In the genomic region with DNA sequence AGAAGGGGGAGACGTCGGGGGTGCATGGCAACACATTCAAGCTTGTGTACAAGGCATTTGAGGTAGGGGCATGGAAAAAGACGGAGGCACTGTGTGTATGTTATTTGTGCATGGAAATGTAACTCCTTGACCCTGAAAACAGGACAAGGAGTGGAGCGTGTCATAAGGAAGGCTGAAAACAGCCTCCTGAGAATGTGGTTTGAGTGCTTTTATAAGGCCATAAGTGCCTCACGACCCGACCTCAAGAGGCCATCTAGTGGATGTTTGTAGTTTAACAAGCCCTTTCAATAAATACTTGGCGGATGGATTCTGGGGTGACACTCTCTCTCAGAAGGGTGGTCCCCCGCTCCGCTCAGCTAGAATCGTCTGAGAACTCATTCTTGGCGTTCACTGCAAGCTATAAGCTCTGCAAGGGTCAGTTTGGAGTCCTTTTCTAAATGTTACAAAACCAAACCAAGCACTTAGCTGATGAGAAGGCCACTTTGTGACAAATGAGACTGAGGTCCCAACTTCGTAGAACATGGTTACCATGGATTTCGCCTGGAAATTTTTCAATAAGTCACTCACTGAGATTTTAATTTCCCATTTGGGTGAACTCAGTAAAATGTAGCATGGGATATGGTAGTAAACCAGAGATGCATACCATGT, we compare ENCODE assay signal across 9 cellular contexts. TPM values are rescaled to one million over a fixed set of nuclear protein-coding genes. Genes with fewer than 3 reads are reported as not detected.
DNase-seq lines count a peak whose midpoint lies in the region; ATAC-seq, FAIRE-seq and TF ChIP-seq lines count a peak whose summit lies in the region.
"Had no signal": no experiment of that assay in that cellular context is flagged by ENCODE, and none has a peak within 500 bp of the region (broad histone marks: within the 10 kb centered on the region; RNA-seq: fewer than 3 reads in every experiment).

No MANE protein-coding gene starts in this region.

- H3K27ac ChIP-seq in RWPE1 (no peak overlapping the region), foreskin keratinocyte (no peak overlapping the region)
- H3K27ac ChIP-seq: neutrophil had no signal

- TF ChIP-seq POLR2A in H54 (IDR thresholded peaks at IDR 0.05; ENCODE audit: low read depth, low read length): no peak

- POLR2A ChIA-PET in RWPE1 (lab: Yijun Ruan, JAX; ENCODE audit: low non-redundant PET): no interaction called here

- no peaks in the 10 kb centered on the region for H3K27me3 ChIP-seq in foreskin keratinocyte

- DNase-seq in NCI-H1436 treated with DMSO at 0.1 percent for 48 hours (lab: John Stamatoyannopoulos, UW) (peak; percentile 15), NCI-H1436 (lab: John Stamatoyannopoulos, UW) (no peak), H54 (ENCODE audit: insufficient read length, low spot score) (no peak), RWPE1 (ENCODE audit: low spot score) (no peak), foreskin keratinocyte (no peak), type B pancreatic cell (ENCODE audit: extremely low spot score, unreplicated experiment) (no peak), islet precursor cell (no peak)

- no peak overlapping the region for H3K4me3 Mint-ChIP-seq in type B pancreatic cell

- H3K36me3 Mint-ChIP-seq in type B pancreatic cell: no peaks in the 10 kb centered on the region

- ATAC-seq in foreskin keratinocyte (no peak), HG02852 (IDR thresholded peaks at IDR 0.05; ENCODE audit: unreplicated experiment) (no peak)

- H3K4me1 Mint-ChIP-seq in type B pancreatic cell (ENCODE audit: unreplicated experiment): peaks cover 10% of the 10 kb centered on the region

- CTCF ChIA-PET in RWPE1 (lab: Yijun Ruan, JAX): interaction anchor here (0.5 to 1.1 kb wide), 7 partner anchors 27 to 936 kb away, joined by 3 to 5 read pairs (median 3); no protein-coding TSS in a partner anchor

- TF ChIP-seq CTCF in RWPE1 (conservative IDR thresholded peaks at IDR 0.05; ENCODE audit: low read depth) (peak; percentile 33; the same call in 1 of the 2 replicates), foreskin keratinocyte (conservative IDR thresholded peaks at IDR 0.05) (peak; percentile 62), type B pancreatic cell (conservative IDR thresholded peaks at IDR 0.05) (peak; percentile 71)

- peaks cover 20% of the 10 kb centered on the region for H3K4me1 ChIP-seq in foreskin keratinocyte

- FAIRE-seq in H54 (lab: Jason Lieb, UNC): peak; percentile 86

- H3K27ac Mint-ChIP-seq in type B pancreatic cell: no peak overlapping the region

- H3K9me3 Mint-ChIP-seq in type B pancreatic cell: no peaks in the 10 kb centered on the region

- peaks cover 18% of the 10 kb centered on the region for H3K27me3 Mint-ChIP-seq in type B pancreatic cell

RNA-seq across cellular contexts. Expression of a gene that starts 38.8 kb away (rescaled TPM):
- 0.07 TPM in 1 of 2 replicates, not detected in the other for total RNA-seq in foreskin keratinocyte
- polyA plus RNA-seq in foreskin keratinocyte: 0.01 TPM in 1 of 2 replicates, not detected in the other
- total RNA-seq in type B pancreatic cell (ENCODE audit: low replicate concordance): 0.10 TPM in 1 of 2 replicates, not detected in the other

RNA-seq across cellular contexts. Expression of a gene that starts 39.3 kb away (rescaled TPM):
- total RNA-seq in foreskin keratinocyte (not detected in 2 replicates), type B pancreatic cell (ENCODE audit: low replicate concordance) (4.9 and 10.1 TPM in 2 replicates)
- not detected in 2 replicates for polyA plus RNA-seq in foreskin keratinocyte
